Comparison of ENCODE assay signal across 8 cellular contexts in genomic region chr5:16489322-16489791, GRCh38. TPM values are rescaled to one million over a fixed set of nuclear protein-coding genes. Genes with fewer than 3 reads are reported as not detected.
DNase-seq lines count a peak whose midpoint lies in the region; ATAC-seq, FAIRE-seq and TF ChIP-seq lines count a peak whose summit lies in the region.

No MANE protein-coding gene starts in this region.

- WGBS in endodermal cell (ENCODE audit: insufficient coverage in 1 of 2, insufficient read length in 1 of 2), 2 experiments = 93% methylated on average over 1 of the region's 1 CpG; no CpG with 5 or more reads in 1 of the 2 experiments

- DNase-seq in CD1c-positive myeloid dendritic cell (ENCODE audit: extremely low spot score) (peak; percentile 29), HTR-8/SVneo (ENCODE audit: insufficient read length, low spot score) (peak; percentile 52), PC-9 (peak; percentile 41 to 64), endodermal cell (no peak), myocyte (ENCODE audit: low read depth) (peak; percentile 79), NCI-H187 treated with DMSO at 0.1 percent for 48 hours (lab: John Stamatoyannopoulos, UW) (no peak)
- no peak for DNase-seq in effector CD8-positive, alpha-beta T cell (lab: John Stamatoyannopoulos, UW)

- no peaks in the 10 kb centered on the region for H3K4me1 Mint-ChIP-seq in endodermal cell

- H2AFZ ChIP-seq in PC-9 = no peak overlapping the region

- BruUV-seq in PC-9 (replicated peaks; lab: Mats Ljungman, UMichigan) = no TSS peak

- no peak overlapping the region for H3K4me3 Mint-ChIP-seq in endodermal cell

- H3K27me3 ChIP-seq in PC-9 (ENCODE audit: insufficient read depth, low read depth) (no peaks in the 10 kb centered on the region), endodermal cell (ENCODE audit: control insufficient read depth, insufficient read depth, low read length, poor library complexity, severe bottlenecking) (no peaks in the 10 kb centered on the region)

- no peaks in the 10 kb centered on the region for H3K36me3 Mint-ChIP-seq in endodermal cell (ENCODE audit: low read depth)

- H3K9me2 ChIP-seq in PC-9 (ENCODE audit: insufficient read depth) = no peaks in the 10 kb centered on the region

- peak; percentile 59 for ATAC-seq in GM19035 (IDR thresholded peaks at IDR 0.05; ENCODE audit: unreplicated experiment)

- H3K4me3 ChIP-seq in PC-9 = no peak overlapping the region
- H3K4me3 ChIP-seq in endodermal cell (ENCODE audit: low read length) = no peak overlapping the region

- H3K4me2 ChIP-seq in PC-9 = no peak overlapping the region

- no peak overlapping the region for H3K27ac Mint-ChIP-seq in endodermal cell

- H3K9me3 Mint-ChIP-seq in endodermal cell = peaks cover 3% of the 10 kb centered on the region

- H3K36me3 ChIP-seq in PC-9 (ENCODE audit: low read depth) = no peaks in the 10 kb centered on the region
- no peaks in the 10 kb centered on the region for H3K36me3 ChIP-seq in endodermal cell (ENCODE audit: control insufficient read depth, insufficient read depth, low read length)

- no peak overlapping the region for H3K9ac ChIP-seq in endodermal cell (ENCODE audit: extremely low read depth, low read length, poor library complexity, severe bottlenecking)

- POLR2A ChIA-PET in PC-9 (lab: Charles Lee; ENCODE audit: unreplicated experiment) = no interaction called here

- peaks cover 15% of the 10 kb centered on the region for H3F3A ChIP-seq in PC-9 (ENCODE audit: insufficient read depth, low read depth)

- H3K9me3 ChIP-seq in PC-9 (ENCODE audit: insufficient read depth, low read depth) = no peaks in the 10 kb centered on the region
- peaks cover 7% of the 10 kb centered on the region for H3K9me3 ChIP-seq in endodermal cell (ENCODE audit: control insufficient read depth, low read length)

- intact Hi-C loops in PC-9 (cut with micrococcal nuclease; ENCODE audit: unreplicated experiment) = loop anchor here (1.0 to 5.0 kb wide), 5 partner anchors 61 to 714 kb away; no protein-coding TSS in a partner anchor

- H3K27me3 Mint-ChIP-seq in endodermal cell (ENCODE audit: insufficient read depth) = no peaks in the 10 kb centered on the region

- FAIRE-seq in HTR-8/SVneo (lab: Jason Lieb, UNC) = no peak

- CTCF ChIA-PET in PC-9 (lab: Charles Lee) = interaction anchor here (1.0 to 2.0 kb wide), 7 partner anchors 55 to 701 kb away, joined by 3 to 18 read pairs (median 5); no protein-coding TSS in a partner anchor

- peaks cover 26% of the 10 kb centered on the region for H3K4me1 ChIP-seq in PC-9 (replicated peaks; ENCODE audit: insufficient read depth)
- no peaks in the 10 kb centered on the region for H3K4me1 ChIP-seq in endodermal cell (ENCODE audit: control insufficient read depth, insufficient read depth, low read length)

- H3K79me2 ChIP-seq in PC-9 (ENCODE audit: low read depth) = no peaks in the 10 kb centered on the region

- H4K20me1 ChIP-seq in PC-9 (ENCODE audit: insufficient read depth) = no peaks in the 10 kb centered on the region

- peak; percentile 88 for TF ChIP-seq CTCF in PC-9 (conservative IDR thresholded peaks at IDR 0.05)
- peak; percentile 87 for TF ChIP-seq CTCF in endodermal cell (conservative IDR thresholded peaks at IDR 0.05)

- H3K27ac ChIP-seq in PC-9 (no peak overlapping the region), endodermal cell (ENCODE audit: low read depth, low read length) (no peak overlapping the region)

RNA-seq across cellular contexts. Expression of gene ZNF622, which starts 23.8 kb away (rescaled TPM):
- total RNA-seq in PC-9 (2021) = 54.4 and 73.5 TPM in 2 replicates
- 10 to 100 TPM; 27.3 to 28.6 TPM for total RNA-seq in endodermal cell
- 22.2 TPM for polyA plus RNA-seq in endodermal cell (2013, experiment 1 of 2)
- 21.0 TPM for polyA plus RNA-seq in endodermal cell (2013, experiment 2 of 2)
- total RNA-seq in myocyte = 49.3 and 66.8 TPM in 2 replicates
- 96.8 TPM for polyA plus RNA-seq in myocyte (2012)

Comparison
In these comparisons a context has a peak if more than half of its experiments do, and no peak if none do; other contexts are left out.
1. DNase-seq: peak in CD1c-positive myeloid dendritic cell (single experiment), HTR-8/SVneo (single experiment), PC-9 (2 of 2) and myocyte (single experiment); none in endodermal cell (single experiment), effector CD8-positive, alpha-beta T cell (single experiment) and NCI-H187 treated with DMSO at 0.1 percent for 48 hours (single experiment).